ENCODE assay signal across 27 cellular contexts in genomic region chr3:172380632-172381031, GRCh38.
"Had no signal": no experiment of that assay in that cellular context is flagged by ENCODE, and none has a peak within 500 bp of the region (broad histone marks: within the 10 kb centered on the region; RNA-seq: fewer than 3 reads in every experiment).

No MANE protein-coding gene starts in this region.

- H3K36me3 ChIP-seq: uterus had no signal

- H3K27ac ChIP-seq: left lung, lower lobe of right lung, pancreas, prostate gland, sigmoid colon, spleen, tibial nerve, uterus had no signal

- H3K4me1 Mint-ChIP-seq: neural crest cell; stimulated activated memory B cell treated with anti-CD40 and anti-IgM and Interleukin-4, amounts not matched to agents 10 μg/mL and 1 μg/mL and 100 μg/mL, for 72 hours; stimulated activated naive CD8-positive, alpha-beta T cell treated with anti-CD3 and anti-CD28 coated beads, Interleukin-15, amount 100 ng/mL, for 72 hours had no signal

- H3K4me3 ChIP-seq: left lung, lower lobe of right lung, pancreas, prostate gland, sigmoid colon, spleen, tibial nerve, uterus had no signal

- H3K9me3 Mint-ChIP-seq: immature natural killer cell, type B pancreatic cell had no signal

- DNase-seq: hypothalamus; immature natural killer cell; kidney; left colon; left lung; lower lobe of right lung; mammary epithelial cell; mesenchymal stem cell; nucleus accumbens; pancreas; posterior cingulate gyrus; retina; right cardiac atrium; sigmoid colon; small intestine; spleen; stimulated activated CD4-positive, alpha-beta T cell treated with anti-CD3 and anti-CD28 coated beads, Interleukin-4, amount 100 ng/mL, for 24 hours; stimulated activated naive CD4-positive, alpha-beta T cell treated with Interleukin-2 at 50 U/mL for 16 hours; stimulated activated naive CD8-positive, alpha-beta T cell treated with anti-CD3 and anti-CD28 coated beads, Interleukin-15, amount 100 ng/mL, for 72 hours; substantia nigra; uterus had no signal

- ATAC-seq: left colon; left lung; lower lobe of right lung; pancreas; right cardiac atrium; stimulated activated memory B cell treated with anti-CD40 and anti-IgM and Interleukin-4, amounts not matched to agents 10 μg/mL and 1 μg/mL and 100 μg/mL, for 72 hours; stimulated activated naive CD8-positive, alpha-beta T cell treated with anti-CD3 and anti-CD28 coated beads, Interleukin-15, amount 100 ng/mL, for 72 hours had no signal

- H3K4me1 ChIP-seq: left lung, lower lobe of right lung, prostate gland, sigmoid colon, spleen, tibial nerve, uterus had no signal

- H3K9me3 ChIP-seq: left lung, lower lobe of right lung, pancreas, prostate gland, sigmoid colon, uterus had no signal

- H3K27me3 Mint-ChIP-seq: stimulated activated memory B cell treated with anti-CD40 and anti-IgM and Interleukin-4, amounts not matched to agents 10 μg/mL and 1 μg/mL and 100 μg/mL, for 72 hours; stimulated activated naive CD8-positive, alpha-beta T cell treated with anti-CD3 and anti-CD28 coated beads, Interleukin-15, amount 100 ng/mL, for 72 hours; type B pancreatic cell had no signal

- H3K27me3 ChIP-seq: left lung, pancreas, sigmoid colon, spleen, tibial nerve, uterus had no signal

- H3K27ac Mint-ChIP-seq: nephron; stimulated activated memory B cell treated with anti-CD40 and anti-IgM and Interleukin-4, amounts not matched to agents 10 μg/mL and 1 μg/mL and 100 μg/mL, for 72 hours; stimulated activated naive CD8-positive, alpha-beta T cell treated with anti-CD3 and anti-CD28 coated beads, Interleukin-15, amount 100 ng/mL, for 72 hours; type B pancreatic cell had no signal

- H3K4me3 Mint-ChIP-seq: immature natural killer cell; nephron; neural crest cell; stimulated activated memory B cell treated with anti-CD40 and anti-IgM and Interleukin-4, amounts not matched to agents 10 μg/mL and 1 μg/mL and 100 μg/mL, for 72 hours; stimulated activated naive CD8-positive, alpha-beta T cell treated with anti-CD3 and anti-CD28 coated beads, Interleukin-15, amount 100 ng/mL, for 72 hours; type B pancreatic cell had no signal
